In genomic region chr9:129412814-129413536, GRCh38 we compare ENCODE assay signal across 8 cellular contexts.
DNase-seq lines count a peak whose midpoint lies in the region; ATAC-seq and TF ChIP-seq lines count a peak whose summit lies in the region.

No MANE protein-coding gene starts in this region.

- H3K4me3 ChIP-seq in muscle layer of duodenum (ENCODE audit: low read depth in 1 of 2, low read length in 2 of 2) (peak overlapping the region in 1 of 2 donors; percentile 51), stomach (peak overlapping the region; percentile 39 to 59 (median 53))

- TF ChIP-seq EP300 in stomach (IDR thresholded peaks at IDR 0.05), result no peak

- TF ChIP-seq POLR2A in stomach (IDR thresholded peaks at IDR 0.05), result no peak

- H3K9me3 ChIP-seq in muscle layer of duodenum (ENCODE audit: control insufficient read depth in 1 of 2, low read length in 2 of 2) (no peaks in the 10 kb centered on the region), stomach (no peaks in the 10 kb centered on the region)

- no peaks in the 10 kb centered on the region for H3K27me3 ChIP-seq in muscle layer of duodenum (ENCODE audit: low read depth, low read length)
- H3K27me3 ChIP-seq in stomach, result no peaks in the 10 kb centered on the region

- 1 to 5% (median 3%) methylated on average over 22 to 49 of the region's 49 CpGs for WGBS in stomach, 5 donors

- DNase-seq in NCI-H2196 (lab: John Stamatoyannopoulos, UW; ENCODE audit: unreplicated experiment) (peak; percentile 70), NCI-H2196 treated with DMSO at 0.1 percent for 48 hours (lab: John Stamatoyannopoulos, UW; ENCODE audit: unreplicated experiment) (no peak), NCI-H226 (peak; percentile 44), activated T-cell treated with anti-CD3 and anti-CD28 coated beads for 4 hours (peak; percentile 17), fibroblast of gingiva (ENCODE audit: low read depth) (peak; percentile 67), stomach (peak; percentile 67)

- peak overlapping the region; percentile 96 for H3K27ac ChIP-seq in muscle layer of duodenum (ENCODE audit: low read length)
- peak overlapping the region; percentile 94 to 100 (median 99) for H3K27ac ChIP-seq in stomach

- intact Hi-C loops in stomach (cut with DNase I; ENCODE audit: low total_unique reads), result no loop called here

- H3K4me1 ChIP-seq in muscle layer of duodenum (ENCODE audit: control insufficient read depth in 1 of 2, insufficient read depth in 2 of 2, low read length in 2 of 2) (peaks cover 7 to 32% of the 10 kb centered on the region in 2 donors), stomach (peaks cover 43 to 63% (median 49%) of the 10 kb centered on the region in 4 donors)

- H3K36me3 ChIP-seq in muscle layer of duodenum (ENCODE audit: control insufficient read depth in 1 of 2, insufficient read depth in 2 of 2, low read length in 2 of 2) (no peaks in the 10 kb centered on the region), stomach (no peaks in the 10 kb centered on the region)

- TF ChIP-seq CTCF in stomach (IDR thresholded peaks at IDR 0.05), result no peak

- peak; percentile 22 for ATAC-seq in HG02852 (IDR thresholded peaks at IDR 0.05; ENCODE audit: unreplicated experiment)
